In genomic region chr11:35617316-35617686, GRCh38 we compare ENCODE assay signal across 8 cellular contexts. TPM values are rescaled to one million over a fixed set of nuclear protein-coding genes. Genes with fewer than 3 reads are reported as not detected.
DNase-seq lines count a peak whose midpoint lies in the region; TF ChIP-seq lines count a peak whose summit lies in the region.

No MANE protein-coding gene starts in this region.

- no peak overlapping the region for H3K9ac ChIP-seq in trophoblast cell (ENCODE audit: low read length)

- TF ChIP-seq POLR2A in esophagus muscularis mucosa (IDR thresholded peaks at IDR 0.05; ENCODE audit: low read depth), result no peak

- no peak overlapping the region; the same call in 1 of the 2 replicates for H3K4me3 ChIP-seq in Caco-2 (ENCODE audit: low read depth, low read length)
- H3K4me3 ChIP-seq in esophagus muscularis mucosa, result peak overlapping the region; percentile 58 to 77 (median 70)
- no peak overlapping the region for H3K4me3 ChIP-seq in trophoblast cell (ENCODE audit: low read depth, low read length)

- CTCF ChIA-PET in Caco-2 (lab: Charles Lee), result interaction anchor here (1.0 to 3.5 kb wide), 2 partner anchors 205 to 641 kb away, joined by 4 to 22 read pairs; no protein-coding TSS in a partner anchor

- peak overlapping the region; percentile 9 for H4K91ac ChIP-seq in trophoblast cell (ENCODE audit: low read depth, low read length)

- H3K4ac ChIP-seq in trophoblast cell (ENCODE audit: low read depth, low read length), result no peak overlapping the region

- peaks cover 18% of the 10 kb centered on the region for H3K79me2 ChIP-seq in trophoblast cell (ENCODE audit: control insufficient read depth, insufficient read depth, low read length, poor library complexity)

- peaks cover 31% of the 10 kb centered on the region for H3K79me1 ChIP-seq in trophoblast cell (ENCODE audit: low read length)

- peak overlapping the region; percentile 81 for H3K4me3 Mint-ChIP-seq in Caco-2 (ENCODE audit: unreplicated experiment)

- H3K9me3 ChIP-seq in Caco-2 (no peaks in the 10 kb centered on the region), esophagus muscularis mucosa (no peaks in the 10 kb centered on the region), trophoblast cell (ENCODE audit: insufficient read depth, low read depth, low read length) (no peaks in the 10 kb centered on the region)

- BruUV-seq in Caco-2 (replicated peaks; lab: Mats Ljungman, UMichigan), result TSS peak; percentile 55

- 62% methylated on average over 7 of the region's 7 CpGs for WGBS in esophagus muscularis mucosa
- no CpG with 5 or more reads among the region's 7 CpGs for WGBS in trophoblast cell (ENCODE audit: extremely low coverage, insufficient coverage, insufficient read length)

- peak overlapping the region; percentile 82 for H2BK120ac ChIP-seq in trophoblast cell (ENCODE audit: insufficient read depth, low read length, poor library complexity)

- no peak overlapping the region for H3K18ac ChIP-seq in trophoblast cell (ENCODE audit: low read length)

- H3K4me1 ChIP-seq in Caco-2, result peaks cover 24% of the 10 kb centered on the region
- peaks cover 19 to 32% (median 31%) of the 10 kb centered on the region in 4 donors for H3K4me1 ChIP-seq in esophagus muscularis mucosa
- peaks cover 3 to 5% of the 10 kb centered on the region in 2 experiments for H3K4me1 ChIP-seq in trophoblast cell (ENCODE audit: control insufficient read depth in 1 of 2, insufficient read depth in 2 of 2, low read length in 2 of 2)

- H4K8ac ChIP-seq in trophoblast cell (ENCODE audit: low read depth, low read length), result no peak overlapping the region

- peak overlapping the region; percentile 76 for H3K27ac Mint-ChIP-seq in Caco-2 (ENCODE audit: unreplicated experiment)

- H3K4me2 ChIP-seq in trophoblast cell (ENCODE audit: low read length), result peak overlapping the region; percentile 72

- intact Hi-C loops in Caco-2 (cut with micrococcal nuclease; ENCODE audit: unreplicated experiment) (loop anchor here (5.0 kb wide), 5 partner anchors 100 to 860 kb away; no protein-coding TSS in a partner anchor), esophagus muscularis mucosa (cut with DNase I) (loop anchor here (2.0 to 10.0 kb wide), 5 partner anchors 205 to 878 kb away; partner anchors contain the start of gene LDLRAD3)

- H2BK5ac ChIP-seq in trophoblast cell (ENCODE audit: low read depth, low read length, poor library complexity), result no peak overlapping the region

- peaks cover 6% of the 10 kb centered on the region for H3K36me3 Mint-ChIP-seq in Caco-2 (ENCODE audit: insufficient read depth, unreplicated experiment)

- TF ChIP-seq CTCF in Caco-2 (IDR thresholded peaks at IDR 0.05; ENCODE audit: insufficient read depth in 1 of 2, low read depth in 1 of 2, low read length in 1 of 2, severe bottlenecking in 1 of 2, unreplicated experiment in 1 of 2) (no peak), VCaP (conservative IDR thresholded peaks at IDR 0.05) (no peak), esophagus muscularis mucosa (IDR thresholded peaks at IDR 0.05) (no peak)

- peaks cover 2% of the 10 kb centered on the region for H3K27me3 Mint-ChIP-seq in Caco-2 (ENCODE audit: insufficient read depth, unreplicated experiment)

- H3K36me3 ChIP-seq in Caco-2 (ENCODE audit: control insufficient read depth, insufficient read depth, low read length), result no peaks in the 10 kb centered on the region
- H3K36me3 ChIP-seq in esophagus muscularis mucosa, result no peaks in the 10 kb centered on the region
- no peaks in the 10 kb centered on the region for H3K36me3 ChIP-seq in trophoblast cell (ENCODE audit: control insufficient read depth in 1 of 2, insufficient read depth in 2 of 2, low read length in 2 of 2)

- no peak overlapping the region for H3K23ac ChIP-seq in trophoblast cell (ENCODE audit: low read length)

- no peak overlapping the region for H3K14ac ChIP-seq in trophoblast cell (ENCODE audit: low read length)

- H3K4me1 Mint-ChIP-seq in Caco-2 (ENCODE audit: low read depth, unreplicated experiment), result peaks cover 18% of the 10 kb centered on the region

- POLR2A ChIA-PET in Caco-2 (lab: Charles Lee), result no interaction called here

- H3K27ac ChIP-seq in VCaP, result peak overlapping the region; percentile 88
- H3K27ac ChIP-seq in esophagus muscularis mucosa (replicated peaks in 1 of 4), result peak overlapping the region in 2 of 4 donors; percentile 25 to 83
- H3K27ac ChIP-seq in trophoblast cell (ENCODE audit: low read depth, low read length), result peak overlapping the region; percentile 90

- H4K12ac ChIP-seq in trophoblast cell (ENCODE audit: low read depth, low read length), result no peak overlapping the region

- H3K9me3 Mint-ChIP-seq in Caco-2 (ENCODE audit: unreplicated experiment), result no peaks in the 10 kb centered on the region

- no peak overlapping the region for H2AFZ ChIP-seq in trophoblast cell (ENCODE audit: insufficient read depth, low read length, poor library complexity)

- DNase-seq in Caco-2 (no peak), esophagus muscularis mucosa (ENCODE audit: extremely low spot score) (no peak), trophoblast cell (no peak), NCI-H345 (lab: John Stamatoyannopoulos, UW) (no peak), OCI-M2 (lab: John Stamatoyannopoulos, UW; ENCODE audit: unreplicated experiment) (no peak), NCI-H1694 (lab: John Stamatoyannopoulos, UW) (no peak)
- no peak for DNase-seq in activated CD4-positive, alpha-beta T cell treated with anti-CD3 and anti-CD28 coated beads, Interleukin-2, amount 50 U/mL, for 1 hour

- H2BK12ac ChIP-seq in trophoblast cell (ENCODE audit: low read length), result peak overlapping the region; percentile 3

- H3K27me3 ChIP-seq in Caco-2 (replicated peaks; ENCODE audit: control insufficient read depth, insufficient read depth, low read length) (no peaks in the 10 kb centered on the region), esophagus muscularis mucosa (peaks cover 0 to 27% (median 0%) of the 10 kb centered on the region in 4 donors), trophoblast cell (ENCODE audit: insufficient read depth, low read length) (no peaks in the 10 kb centered on the region)

- no peak for TF ChIP-seq EP300 in esophagus muscularis mucosa (IDR thresholded peaks at IDR 0.05)

- no peak overlapping the region for H2AK5ac ChIP-seq in trophoblast cell (ENCODE audit: low read length)

RNA-seq across cellular contexts. Expression of gene FJX1, which starts 1.0 kb away (rescaled TPM):
- total RNA-seq in Caco-2 (2022), result 12.0 and 14.4 TPM in 2 replicates
- total RNA-seq in esophagus muscularis mucosa, result 10 to 100 TPM in 1 of 4 donors, 1 to 10 TPM in 3; 2.1 to 18.1 (median 6.5) TPM
- 19.3 and 21.1 TPM in 2 replicates for polyA plus RNA-seq in trophoblast cell (2013)

RNA-seq across cellular contexts. Expression of gene TRIM44, which starts 45.3 kb away (rescaled TPM):
- 74.6 and 81.4 TPM in 2 replicates for total RNA-seq in Caco-2 (2022)
- 10 to 100 TPM; 27.4 to 73.4 (median 53.7) TPM for total RNA-seq in esophagus muscularis mucosa
- 14.8 and 17.3 TPM in 2 replicates for polyA plus RNA-seq in trophoblast cell (2013)

Comparison
In these comparisons a context has a peak if more than half of its experiments do, and no peak if none do; other contexts are left out.
1. H3K4me3 ChIP-seq: peak in esophagus muscularis mucosa (4 of 4); none in Caco-2 (single experiment) and trophoblast cell (single experiment).